Comparison of ENCODE assay signal across 8 cellular contexts in the genomic region with DNA sequence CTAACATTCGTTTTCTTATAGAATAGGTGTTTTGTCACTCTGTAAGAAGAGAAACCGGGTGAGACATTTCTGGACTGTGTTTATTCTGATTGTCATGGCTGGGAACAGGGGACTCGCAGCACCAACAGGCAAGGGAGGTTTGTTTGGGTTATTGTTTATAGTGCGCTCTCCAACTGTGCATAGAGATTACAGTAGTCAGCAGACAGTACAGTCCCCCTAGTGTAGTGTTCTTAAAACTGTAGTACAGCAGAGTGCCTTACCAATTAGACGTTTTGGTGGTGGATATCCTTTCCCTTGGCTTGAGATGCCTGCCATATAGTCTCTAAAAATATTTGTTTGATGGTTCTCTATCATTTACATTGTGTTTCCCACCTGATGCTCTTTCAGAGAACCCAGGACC. TPM values are rescaled to one million over a fixed set of nuclear protein-coding genes. Genes with fewer than 3 reads are reported as not detected.
DNase-seq lines count a peak whose midpoint lies in the region; ATAC-seq, FAIRE-seq and TF ChIP-seq lines count a peak whose summit lies in the region.

No MANE protein-coding gene starts in this region.

- peaks cover 44 to 79% (median 54%) of the 10 kb centered on the region in 5 donors for H3K27me3 Mint-ChIP-seq in naive thymus-derived CD8-positive, alpha-beta T cell

- no peak for FAIRE-seq in kidney (lab: Jason Lieb, UNC)

- peaks cover 3 to 8% of the 10 kb centered on the region in 2 donors for H3K4me1 ChIP-seq in kidney (ENCODE audit: control insufficient read depth in 1 of 2, insufficient read depth in 1 of 2, low read depth in 1 of 2, low read length in 2 of 2)

- DNase-seq in DMS 273 (lab: John Stamatoyannopoulos, UW; ENCODE audit: unreplicated experiment) = peak; percentile 5
- no peak for DNase-seq in DMS 273 treated with DMSO at 0.1 percent for 48 hours (lab: John Stamatoyannopoulos, UW)
- peak; percentile 39 for DNase-seq in LHCN-M2 (ENCODE audit: low read depth)
- DNase-seq in cardiac fibroblast (ENCODE audit: low read depth in 2 of 2) = peak; percentile 8 to 24
- DNase-seq in naive thymus-derived CD8-positive, alpha-beta T cell = no peak
- no peak for DNase-seq in OCI-M1 (lab: John Stamatoyannopoulos, UW)
- DNase-seq in kidney = no peak

- TF ChIP-seq CTCF in cardiac fibroblast (IDR thresholded peaks at IDR 0.05; ENCODE audit: low read depth, low read length) = peak; percentile 15
- no peak for TF ChIP-seq CTCF in kidney (IDR thresholded peaks at IDR 0.05; ENCODE audit: borderline replicate concordance, extremely low read depth, insufficient read depth)

- peaks cover 0 to 2% (median 0%) of the 10 kb centered on the region in 9 donors for H3K9me3 Mint-ChIP-seq in naive thymus-derived CD8-positive, alpha-beta T cell

- no peaks in the 10 kb centered on the region for H3K36me3 ChIP-seq in kidney (ENCODE audit: control insufficient read depth in 1 of 2, insufficient read depth in 2 of 2, low read length in 2 of 2)

- H3K27ac Mint-ChIP-seq in naive thymus-derived CD8-positive, alpha-beta T cell = no peak overlapping the region

- intact Hi-C loops in kidney (cut with DNase I) = loop anchor here (5.0 kb wide), 1 partner anchor 272 kb away; no protein-coding TSS in a partner anchor

- H3K4me1 Mint-ChIP-seq in naive thymus-derived CD8-positive, alpha-beta T cell = peaks cover 6 to 23% (median 19%) of the 10 kb centered on the region in 4 donors

- POLR2A ChIA-PET in naive thymus-derived CD8-positive, alpha-beta T cell (lab: Charles Lee) = no interaction called here

- no peak overlapping the region for H3K27ac ChIP-seq in kidney (ENCODE audit: low read depth in 2 of 2, low read length in 2 of 2)

- H3K4me3 ChIP-seq in cardiac fibroblast (replicated peaks in 1 of 2; ENCODE audit: low read depth in 2 of 2, low read length in 2 of 2) (no peak overlapping the region), kidney (ENCODE audit: low read length in 2 of 2) (peak overlapping the region in 1 of 2 donors; percentile 79)

- H3K4me3 Mint-ChIP-seq in naive thymus-derived CD8-positive, alpha-beta T cell = peak overlapping the region in 8 of 10 donors; percentile 15 to 90 (median 82)

- H3K9me3 ChIP-seq in kidney (ENCODE audit: control insufficient read depth in 1 of 2, low read length in 2 of 2) = no peaks in the 10 kb centered on the region

- no peak overlapping the region for H3K9ac ChIP-seq in kidney (ENCODE audit: low read length in 2 of 2)

- ATAC-seq in naive thymus-derived CD8-positive, alpha-beta T cell = no peak
- ATAC-seq in HG03280 (IDR thresholded peaks at IDR 0.05; ENCODE audit: unreplicated experiment) = no peak

- H3K36me3 Mint-ChIP-seq in naive thymus-derived CD8-positive, alpha-beta T cell = no peaks in the 10 kb centered on the region

RNA-seq across cellular contexts. Expression of gene RNF150, which starts 0.8 kb away (rescaled TPM):
- total RNA-seq in LHCN-M2 (2014; rRNA removed) (0.29 and 0.45 TPM in 2 replicates), kidney (34.2 TPM)
- polyA plus RNA-seq in LHCN-M2 (2012) = 3.2 TPM
- not detected for total RNA-seq in naive thymus-derived CD8-positive, alpha-beta T cell
- not detected for polyA plus RNA-seq in naive thymus-derived CD8-positive, alpha-beta T cell
- 5.0 TPM for polyA plus RNA-seq in kidney (ENCODE audit: insufficient read depth, low read depth, low replicate concordance)

Comparison
In these comparisons a context has a peak if more than half of its experiments do, and no peak if none do; other contexts are left out.
1. DNase-seq: peak in DMS 273 (single experiment), LHCN-M2 (single experiment) and cardiac fibroblast (2 of 2); none in DMS 273 treated with DMSO at 0.1 percent for 48 hours (single experiment), naive thymus-derived CD8-positive, alpha-beta T cell (0 of 10), OCI-M1 (single experiment) and kidney (single experiment).
2. RNA of gene RNF150, which starts 0.8 kb away (total RNA-seq): 34.2 TPM in kidney (single experiment); 0.29 to 0.45 TPM in LHCN-M2 and not detected in naive thymus-derived CD8-positive, alpha-beta T cell; every median in the first group is over 10 times any median in the second.